In the genomic region with DNA sequence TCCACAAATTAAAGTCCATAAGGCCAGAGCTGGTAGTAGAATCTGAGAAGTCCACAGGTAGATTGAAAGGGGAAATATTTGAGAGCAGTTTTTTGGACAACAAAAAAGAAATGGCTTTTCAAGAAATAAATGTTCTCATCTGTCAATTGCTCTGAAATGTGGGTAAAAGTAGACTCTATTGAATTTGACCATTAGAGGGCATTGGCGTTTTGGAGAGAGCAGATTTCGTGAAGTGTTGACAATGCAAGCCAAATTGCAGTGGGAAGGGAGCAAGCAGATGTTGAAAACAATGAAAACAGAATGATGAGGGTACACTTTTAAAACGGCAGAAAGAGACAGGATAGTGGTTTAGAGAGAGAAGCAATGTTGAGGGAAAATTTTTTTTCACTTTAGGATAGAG, we compare ENCODE assay signal across 8 cellular contexts.
DNase-seq lines count a peak whose midpoint lies in the region; ATAC-seq, FAIRE-seq and TF ChIP-seq lines count a peak whose summit lies in the region.

No MANE protein-coding gene starts in this region.

- H3K4me3 ChIP-seq in WI38 (ENCODE audit: low read depth, low read length) (no peak overlapping the region), kidney (ENCODE audit: low read length in 2 of 2) (no peak overlapping the region), colonic mucosa (no peak overlapping the region)

- H3K27me3 ChIP-seq in colonic mucosa = no peaks in the 10 kb centered on the region

- peak; percentile 70 for TF ChIP-seq RAD21 in Ishikawa (IDR thresholded peaks at IDR 0.05; ENCODE audit: low read depth)

- TF ChIP-seq EP300 in Ishikawa (IDR thresholded peaks at IDR 0.05; ENCODE audit: borderline replicate concordance) = no peak

- H3K9ac ChIP-seq in kidney (ENCODE audit: low read length in 2 of 2) (no peak overlapping the region), colonic mucosa (ENCODE audit: low read depth in 2 of 2, low read length in 2 of 2) (no peak overlapping the region)

- peak; percentile 44 for TF ChIP-seq CTCF in AG09319 (IDR thresholded peaks at IDR 0.05; ENCODE audit: low read depth, low read length)
- TF ChIP-seq CTCF in WI38 (IDR thresholded peaks at IDR 0.05; ENCODE audit: low read depth, low read length) = peak; percentile 6; the same call in 1 of the 2 replicates
- TF ChIP-seq CTCF in kidney (IDR thresholded peaks at IDR 0.05; ENCODE audit: borderline replicate concordance, extremely low read depth, insufficient read depth) = peak; percentile 8
- no peak for TF ChIP-seq CTCF in colonic mucosa (IDR thresholded peaks at IDR 0.05)

- no peak for FAIRE-seq in kidney (lab: Jason Lieb, UNC)

- DNase-seq in AG09319 (ENCODE audit: extremely low read depth, low read depth) = no peak
- DNase-seq in kidney = no peak
- no peak for DNase-seq in colonic mucosa
- DNase-seq in NOMO-1 treated with DMSO at 0.1 percent for 48 hours (lab: John Stamatoyannopoulos, UW; ENCODE audit: unreplicated experiment) = no peak
- no peak for DNase-seq in DMS53 treated with DMSO at 0.1 percent for 48 hours (lab: John Stamatoyannopoulos, UW; ENCODE audit: unreplicated experiment)

- H3K27ac ChIP-seq in kidney (ENCODE audit: low read depth in 2 of 2, low read length in 2 of 2) = no peak overlapping the region
- no peak overlapping the region for H3K27ac ChIP-seq in colonic mucosa

- ATAC-seq in GM21367 (IDR thresholded peaks at IDR 0.05; ENCODE audit: unreplicated experiment) = no peak

- intact Hi-C loops in kidney (cut with DNase I) (no loop called here), colonic mucosa (cut with DNase I) (no loop called here)

- H3K9me3 ChIP-seq in kidney (ENCODE audit: control insufficient read depth in 1 of 2, low read length in 2 of 2) (no peaks in the 10 kb centered on the region), colonic mucosa (no peaks in the 10 kb centered on the region)

- H3K36me3 ChIP-seq in kidney (ENCODE audit: control insufficient read depth in 1 of 2, insufficient read depth in 2 of 2, low read length in 2 of 2) (no peaks in the 10 kb centered on the region), colonic mucosa (no peaks in the 10 kb centered on the region)

- H3K4me1 ChIP-seq in kidney (ENCODE audit: control insufficient read depth in 1 of 2, insufficient read depth in 1 of 2, low read depth in 1 of 2, low read length in 2 of 2) (no peaks in the 10 kb centered on the region), colonic mucosa (no peaks in the 10 kb centered on the region)

TF ChIP-seq in Ishikawa, 13 proteins besides CTCF, POLR2A, EP300 and RAD21:
- TF ChIP-seq, protein P1, sequence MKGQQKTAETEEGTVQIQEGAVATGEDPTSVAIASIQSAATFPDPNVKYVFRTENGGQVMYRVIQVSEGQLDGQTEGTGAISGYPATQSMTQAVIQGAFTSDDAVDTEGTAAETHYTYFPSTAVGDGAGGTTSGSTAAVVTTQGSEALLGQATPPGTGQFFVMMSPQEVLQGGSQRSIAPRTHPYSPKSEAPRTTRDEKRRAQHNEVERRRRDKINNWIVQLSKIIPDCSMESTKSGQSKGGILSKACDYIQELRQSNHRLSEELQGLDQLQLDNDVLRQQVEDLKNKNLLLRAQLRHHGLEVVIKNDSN (IDR thresholded peaks at IDR 0.05) = no peak
- TF ChIP-seq TAF1 (IDR thresholded peaks at IDR 0.05; ENCODE audit: low read depth) = no peak
- TF ChIP-seq ZBTB7A (IDR thresholded peaks at IDR 0.05; ENCODE audit: low read depth) = no peak
- TF ChIP-seq NFIC (IDR thresholded peaks at IDR 0.05) = no peak
- TF ChIP-seq TCF12 (IDR thresholded peaks at IDR 0.05; ENCODE audit: low read depth) = no peak
- no peak for TF ChIP-seq FOXM1 (IDR thresholded peaks at IDR 0.05; ENCODE audit: borderline replicate concordance, low read depth)
- TF ChIP-seq YY1 (IDR thresholded peaks at IDR 0.05; ENCODE audit: low read depth) = no peak
- TF ChIP-seq CREB1 (IDR thresholded peaks at IDR 0.05; ENCODE audit: low read depth) = no peak
- no peak for TF ChIP-seq CEBPB (IDR thresholded peaks at IDR 0.05)
- no peak for TF ChIP-seq EGR1 (IDR thresholded peaks at IDR 0.05)
- TF ChIP-seq MAX (IDR thresholded peaks at IDR 0.05) = no peak
- no peak for TF ChIP-seq REST (IDR thresholded peaks at IDR 0.05; ENCODE audit: low read depth)
- TF ChIP-seq TEAD4 (IDR thresholded peaks at IDR 0.05) = no peak
TF ChIP-seq in Ishikawa: peak in this region for 0.
